Comparison of ENCODE assay signal across 8 cellular contexts in the genomic region with DNA sequence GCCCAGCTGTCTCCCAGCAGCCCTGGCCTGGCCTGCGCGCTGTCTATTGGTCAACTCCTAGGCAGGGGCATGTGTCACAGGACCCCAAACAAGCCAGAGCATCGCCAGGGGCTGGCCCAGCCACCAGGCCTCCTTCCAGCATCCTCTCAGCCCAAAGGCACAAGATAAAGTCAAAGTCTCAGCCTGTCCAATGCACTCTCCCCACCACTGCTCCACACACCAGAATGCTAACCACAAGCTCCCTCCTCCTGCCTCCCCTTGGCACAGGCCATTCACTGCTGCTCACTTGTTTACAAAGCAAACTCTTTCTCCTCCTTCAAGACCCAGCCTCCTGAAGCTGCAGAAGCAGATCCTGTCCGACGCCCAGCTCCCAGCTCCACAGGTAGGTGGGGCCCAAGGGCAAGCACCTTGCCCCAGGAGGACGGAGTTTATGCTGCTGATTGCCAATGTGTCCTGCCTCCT.
DNase-seq lines count a peak whose midpoint lies in the region; ATAC-seq and TF ChIP-seq lines count a peak whose summit lies in the region.
"Had no signal": no experiment of that assay in that cellular context is flagged by ENCODE, and none has a peak within 500 bp of the region (broad histone marks: within the 10 kb centered on the region; RNA-seq: fewer than 3 reads in every experiment).

No MANE protein-coding gene starts in this region.

- peak; percentile 71 to 74 for DNase-seq in PC-9
- DNase-seq in fibroblast of villous mesenchyme (ENCODE audit: low read depth) = peak; percentile 77
- peak; percentile 56 for DNase-seq in sciatic nerve (ENCODE audit: low spot score)
- DNase-seq in caudate nucleus (lab: John Stamatoyannopoulos, UW) = no peak
- DNase-seq in T1000 (lab: John Stamatoyannopoulos, UW) = no peak
- DNase-seq in stimulated activated CD4-positive, alpha-beta T cell treated with anti-CD3 and anti-CD28 coated beads, Interleukin-4, amount 100 ng/mL, for 4 hours = no peak
- DNase-seq: activated CD4-positive, alpha-beta T cell treated with anti-CD3 and anti-CD28 coated beads, Interleukin-2, amount 50 U/mL, for 48 hours had no signal

- H3K36me3 ChIP-seq in PC-9 (ENCODE audit: low read depth) = no peaks in the 10 kb centered on the region

- no peak overlapping the region for H2AFZ ChIP-seq in PC-9

- no peaks in the 10 kb centered on the region for H3K9me2 ChIP-seq in PC-9 (ENCODE audit: insufficient read depth)

- no peak overlapping the region for H3K4me3 ChIP-seq in GM12875 (ENCODE audit: low read depth, low read length)
- no peak overlapping the region for H3K4me3 ChIP-seq in PC-9
- no peak overlapping the region for H3K4me3 ChIP-seq in fibroblast of villous mesenchyme (ENCODE audit: low read depth, low read length)

- intact Hi-C loops in PC-9 (cut with micrococcal nuclease; ENCODE audit: unreplicated experiment) = loop anchor here (2.0 kb wide), 1 partner anchor 108 kb away; no protein-coding TSS in a partner anchor
- intact Hi-C loops in sciatic nerve (cut with DNase I) = no loop called here

- H3K27me3 ChIP-seq in PC-9 (ENCODE audit: insufficient read depth, low read depth) = peaks cover 2% of the 10 kb centered on the region

- peak; percentile 50 for ATAC-seq in sciatic nerve

- no peak overlapping the region for H3K4me2 ChIP-seq in PC-9

- H3F3A ChIP-seq in PC-9 (ENCODE audit: insufficient read depth, low read depth) = no peaks in the 10 kb centered on the region

- no peaks in the 10 kb centered on the region for H3K79me2 ChIP-seq in PC-9 (ENCODE audit: low read depth)

- POLR2A ChIA-PET in PC-9 (lab: Charles Lee; ENCODE audit: unreplicated experiment) = no interaction called here

- CTCF ChIA-PET in PC-9 (lab: Charles Lee) = no interaction called here

- H3K27ac ChIP-seq in PC-9 = no peak overlapping the region
- H3K27ac ChIP-seq in caudate nucleus (ENCODE audit: low read depth, low read length) = no peak overlapping the region

- no TSS peak for BruUV-seq in PC-9 (replicated peaks; lab: Mats Ljungman, UMichigan)

- H4K20me1 ChIP-seq in PC-9 (ENCODE audit: insufficient read depth) = no peaks in the 10 kb centered on the region

- no peaks in the 10 kb centered on the region; the same call in 1 of the 2 replicates for H3K4me1 ChIP-seq in PC-9 (replicated peaks; ENCODE audit: insufficient read depth)

- H3K9me3 ChIP-seq in PC-9 (ENCODE audit: insufficient read depth, low read depth) = no peaks in the 10 kb centered on the region

- peak; percentile 21; the same call in 1 of the 2 replicates for TF ChIP-seq CTCF in GM12875 (IDR thresholded peaks at IDR 0.05; ENCODE audit: borderline replicate concordance, insufficient read depth, low read depth, low read length)
- TF ChIP-seq CTCF in PC-9 (conservative IDR thresholded peaks at IDR 0.05) = peak; percentile 54; the same call in 1 of the 2 replicates
- no peak for TF ChIP-seq CTCF in fibroblast of villous mesenchyme (IDR thresholded peaks at IDR 0.05; ENCODE audit: insufficient read depth, low read depth, low read length)

Comparison
In these comparisons a context has a peak if more than half of its experiments do, and no peak if none do; other contexts are left out.
1. DNase-seq: peak in PC-9 (2 of 2), fibroblast of villous mesenchyme (single experiment) and sciatic nerve (single experiment); none in caudate nucleus (0 of 61), T1000 (single experiment) and stimulated activated CD4-positive, alpha-beta T cell treated with anti-CD3 and anti-CD28 coated beads, Interleukin-4, amount 100 ng/mL, for 4 hours (0 of 2).